Comparison of ENCODE assay signal across 12 cellular contexts in genomic region chr2:96163415-96163767, GRCh38. TPM values are rescaled to one million over a fixed set of nuclear protein-coding genes. Genes with fewer than 3 reads are reported as not detected.
DNase-seq lines count a peak whose midpoint lies in the region; ATAC-seq lines count a peak whose summit lies in the region.
"Had no signal": no experiment of that assay in that cellular context is flagged by ENCODE, and none has a peak within 500 bp of the region (broad histone marks: within the 10 kb centered on the region; RNA-seq: fewer than 3 reads in every experiment).

No MANE protein-coding gene starts in this region.

- no peaks in the 10 kb centered on the region for H3K27me3 Mint-ChIP-seq in activated CD4-positive, alpha-beta T cell treated with anti-CD3 and anti-CD28 coated beads, Interleukin-2, amount 10 ng/mL, durations not matched to agents 24 days and 14 days
- peaks cover 2% of the 10 kb centered on the region for H3K27me3 Mint-ChIP-seq in activated naive CD8-positive, alpha-beta T cell treated with anti-CD3 and anti-CD28 coated beads, Interleukin-2, amount 50 U/mL, for 24 hours
- no peaks in the 10 kb centered on the region for H3K27me3 Mint-ChIP-seq in stimulated activated naive CD8-positive, alpha-beta T cell treated with anti-CD3 and anti-CD28 coated beads, Interleukin-15, Interleukin-2, amounts not matched to agents 100 ng/mL and 50 ng/mL, for 24 hours

- peaks cover 3% of the 10 kb centered on the region for H3K9me3 Mint-ChIP-seq in activated CD4-positive, alpha-beta T cell treated with anti-CD3 and anti-CD28 coated beads, Interleukin-2, amount 10 ng/mL, durations not matched to agents 24 days and 14 days
- peaks cover 7% of the 10 kb centered on the region for H3K9me3 Mint-ChIP-seq in activated naive CD8-positive, alpha-beta T cell treated with anti-CD3 and anti-CD28 coated beads, Interleukin-2, amount 50 U/mL, for 24 hours
- H3K9me3 Mint-ChIP-seq in stimulated activated naive CD8-positive, alpha-beta T cell treated with anti-CD3 and anti-CD28 coated beads, Interleukin-15, Interleukin-2, amounts not matched to agents 100 ng/mL and 50 ng/mL, for 24 hours: peaks cover 6% of the 10 kb centered on the region
- H3K9me3 Mint-ChIP-seq: type B pancreatic cell had no signal

- peak overlapping the region; percentile 99 for H3K27ac Mint-ChIP-seq in activated CD4-positive, alpha-beta T cell treated with anti-CD3 and anti-CD28 coated beads, Interleukin-2, amount 10 ng/mL, durations not matched to agents 24 days and 14 days
- peak overlapping the region; percentile 99 for H3K27ac Mint-ChIP-seq in activated naive CD8-positive, alpha-beta T cell treated with anti-CD3 and anti-CD28 coated beads, Interleukin-2, amount 50 U/mL, for 24 hours
- H3K27ac Mint-ChIP-seq in stimulated activated naive CD8-positive, alpha-beta T cell treated with anti-CD3 and anti-CD28 coated beads, Interleukin-15, Interleukin-2, amounts not matched to agents 100 ng/mL and 50 ng/mL, for 24 hours: peak overlapping the region; percentile 95
- H3K27ac Mint-ChIP-seq: type B pancreatic cell had no signal

- peaks cover 8% of the 10 kb centered on the region for H3K36me3 Mint-ChIP-seq in activated CD4-positive, alpha-beta T cell treated with anti-CD3 and anti-CD28 coated beads, Interleukin-2, amount 10 ng/mL, durations not matched to agents 24 days and 14 days (ENCODE audit: low read depth)
- H3K36me3 Mint-ChIP-seq in activated naive CD8-positive, alpha-beta T cell treated with anti-CD3 and anti-CD28 coated beads, Interleukin-2, amount 50 U/mL, for 24 hours (ENCODE audit: low read depth): peaks cover 11% of the 10 kb centered on the region
- H3K36me3 Mint-ChIP-seq in stimulated activated naive CD8-positive, alpha-beta T cell treated with anti-CD3 and anti-CD28 coated beads, Interleukin-15, Interleukin-2, amounts not matched to agents 100 ng/mL and 50 ng/mL, for 24 hours (ENCODE audit: low read depth): peaks cover 8% of the 10 kb centered on the region
- H3K36me3 Mint-ChIP-seq: type B pancreatic cell had no signal

- intact Hi-C loops in activated CD4-positive, alpha-beta T cell treated with anti-CD3 and anti-CD28 coated beads, Interleukin-2, amount 10 ng/mL, durations not matched to agents 24 days and 14 days (cut with micrococcal nuclease): loop anchor here (1.0 to 5.0 kb wide), 2 partner anchors 17 to 324 kb away; no protein-coding TSS in a partner anchor
- intact Hi-C loops in posterior cingulate gyrus (cut with DNase I): no loop called here

- peaks cover 57% of the 10 kb centered on the region for H3K4me1 Mint-ChIP-seq in activated CD4-positive, alpha-beta T cell treated with anti-CD3 and anti-CD28 coated beads, Interleukin-2, amount 10 ng/mL, durations not matched to agents 24 days and 14 days
- H3K4me1 Mint-ChIP-seq in activated naive CD8-positive, alpha-beta T cell treated with anti-CD3 and anti-CD28 coated beads, Interleukin-2, amount 50 U/mL, for 24 hours: peaks cover 88% of the 10 kb centered on the region
- H3K4me1 Mint-ChIP-seq in stimulated activated naive CD8-positive, alpha-beta T cell treated with anti-CD3 and anti-CD28 coated beads, Interleukin-15, Interleukin-2, amounts not matched to agents 100 ng/mL and 50 ng/mL, for 24 hours (ENCODE audit: low read depth): peaks cover 90% of the 10 kb centered on the region

- peak; percentile 13 for ATAC-seq in HG03025 (IDR thresholded peaks at IDR 0.05; ENCODE audit: low FRiP score, unreplicated experiment)
- peak; percentile 2 for ATAC-seq in activated naive CD8-positive, alpha-beta T cell treated with anti-CD3 and anti-CD28 coated beads, Interleukin-2, amount 50 U/mL, for 24 hours

- DNase-seq in activated CD4-positive, alpha-beta T cell treated with anti-CD3 and anti-CD28 coated beads, Interleukin-2, amount 10 ng/mL, durations not matched to agents 24 days and 14 days: no peak
- DNase-seq in activated CD4-positive, alpha-beta T cell treated with anti-CD3 and anti-CD28 coated beads, Interleukin-2, amount 50 U/mL, for 48 hours: no peak
- no peak for DNase-seq in activated naive CD8-positive, alpha-beta T cell treated with anti-CD3 and anti-CD28 coated beads, Interleukin-2, amount 50 U/mL, for 24 hours
- DNase-seq in posterior cingulate gyrus (no peak), T1000 (lab: John Stamatoyannopoulos, UW) (no peak), NAMALWA (ENCODE audit: low spot score) (no peak)
- DNase-seq: NCI-H1694, SHP77 had no signal

- peak overlapping the region; percentile 86 for H3K4me3 Mint-ChIP-seq in activated CD4-positive, alpha-beta T cell treated with anti-CD3 and anti-CD28 coated beads, Interleukin-2, amount 10 ng/mL, durations not matched to agents 24 days and 14 days
- H3K4me3 Mint-ChIP-seq in activated naive CD8-positive, alpha-beta T cell treated with anti-CD3 and anti-CD28 coated beads, Interleukin-2, amount 50 U/mL, for 24 hours: peak overlapping the region; percentile 82
- H3K4me3 Mint-ChIP-seq in stimulated activated naive CD8-positive, alpha-beta T cell treated with anti-CD3 and anti-CD28 coated beads, Interleukin-15, Interleukin-2, amounts not matched to agents 100 ng/mL and 50 ng/mL, for 24 hours: peak overlapping the region; percentile 82
- H3K4me3 Mint-ChIP-seq: type B pancreatic cell had no signal

RNA-seq across cellular contexts. Expression of gene DUSP2, which starts 18.2 kb away (rescaled TPM):
- 436 and 445 TPM in 2 replicates for total RNA-seq in activated CD4-positive, alpha-beta T cell treated with anti-CD3 and anti-CD28 coated beads, Interleukin-2, amount 10 ng/mL, durations not matched to agents 24 days and 14 days

RNA-seq across cellular contexts. Expression of gene ASTL, which starts 25.1 kb away (rescaled TPM):
- 2.4 and 3.4 TPM in 2 replicates for total RNA-seq in activated CD4-positive, alpha-beta T cell treated with anti-CD3 and anti-CD28 coated beads, Interleukin-2, amount 10 ng/mL, durations not matched to agents 24 days and 14 days
- total RNA-seq: mucosa of gallbladder had no signal

RNA-seq across cellular contexts. Expression of gene STARD7, which starts 45.2 kb away (rescaled TPM):
- 212 and 217 TPM in 2 replicates for total RNA-seq in activated CD4-positive, alpha-beta T cell treated with anti-CD3 and anti-CD28 coated beads, Interleukin-2, amount 10 ng/mL, durations not matched to agents 24 days and 14 days

RNA-seq across cellular contexts. Expression of gene ADRA2B, which starts 47.0 kb away (rescaled TPM):
- total RNA-seq in activated CD4-positive, alpha-beta T cell treated with anti-CD3 and anti-CD28 coated beads, Interleukin-2, amount 10 ng/mL, durations not matched to agents 24 days and 14 days: 0.21 TPM in 2 replicates
